ENCODE assay signal across 21 cellular contexts in the genomic region with DNA sequence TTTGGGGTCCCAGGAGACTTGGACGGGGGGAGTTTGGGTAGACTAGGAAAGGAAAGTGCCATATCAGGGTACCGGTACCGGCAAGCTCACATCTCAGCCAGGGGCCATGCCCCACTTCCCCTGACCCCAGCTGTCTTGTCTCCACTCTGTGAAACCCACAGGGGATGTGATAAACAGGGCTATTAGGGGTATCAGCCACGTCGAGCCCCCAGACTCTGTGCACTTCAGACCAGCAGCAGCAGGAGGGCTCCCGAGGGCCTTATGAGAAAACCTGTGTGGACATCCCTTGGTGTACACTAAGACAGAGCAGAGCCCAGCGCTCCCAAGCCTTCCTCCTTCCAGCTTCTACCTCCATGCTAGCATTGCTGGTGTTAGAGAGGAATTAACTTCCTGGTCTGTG. TPM values are rescaled to one million over a fixed set of nuclear protein-coding genes. Genes with fewer than 3 reads are reported as not detected.
A peak's percentile ranks its signal among the peaks of the same experiment; 100 is the strongest.
DNase-seq lines count a peak whose midpoint lies in the region; ATAC-seq and TF ChIP-seq lines count a peak whose summit lies in the region.
"Had no signal": no experiment of that assay in that cellular context is flagged by ENCODE, and none has a peak within 500 bp of the region (broad histone marks: within the 10 kb centered on the region; RNA-seq: fewer than 3 reads in every experiment).

No MANE protein-coding gene starts in this region.

- TF ChIP-seq POLR2A in sigmoid colon (IDR thresholded peaks at IDR 0.05): no peak

- TF ChIP-seq CTCF in chondrocyte (IDR thresholded peaks at IDR 0.05): no peak
- no peak for TF ChIP-seq CTCF in sigmoid colon (IDR thresholded peaks at IDR 0.05)

- intact Hi-C loops in sigmoid colon (cut with DNase I): no loop called here

- no peak overlapping the region for H3K18ac ChIP-seq in mesenchymal stem cell (ENCODE audit: low read depth in 1 of 2, low read length in 2 of 2)

- H4K20me1 ChIP-seq in BLaER1 treated with 17β-estradiol and CSF1 and Interleukin-3, amounts not matched to agents 10 nM and 100 nM: no peaks in the 10 kb centered on the region

- no peaks in the 10 kb centered on the region for H3K9me3 ChIP-seq in BLaER1 treated with 17β-estradiol and CSF1 and Interleukin-3, amounts not matched to agents 10 nM and 100 nM (replicated peaks in 1 of 11)
- H3K9me3 ChIP-seq in sigmoid colon: no peaks in the 10 kb centered on the region
- H3K9me3 ChIP-seq in mesenchymal stem cell (ENCODE audit: control insufficient read depth, low read length): no peaks in the 10 kb centered on the region

- H3K79me1 ChIP-seq in mesenchymal stem cell (replicated peaks; ENCODE audit: low read length, poor library complexity, severe bottlenecking): no peaks in the 10 kb centered on the region

- H2AK5ac ChIP-seq in mesenchymal stem cell (ENCODE audit: low read length, severe bottlenecking): no peak overlapping the region

- H2BK5ac ChIP-seq in mesenchymal stem cell (ENCODE audit: low read depth, low read length, poor library complexity, severe bottlenecking): no peak overlapping the region

- DNase-seq in chondrocyte (ENCODE audit: low spot score) (peak; percentile 62), sigmoid colon (peak; percentile 35), mesenchymal stem cell (no peak)
- DNase-seq: AML-193; CD4-positive, CD25-positive, alpha-beta regulatory T cell; CD8-positive, alpha-beta memory T cell; COR-L47; DMS 273 treated with DMSO at 0.1 percent for 48 hours; DMS53; DND-41; EL; HCEC 1CT had no signal

- ATAC-seq in GM18498 (IDR thresholded peaks at IDR 0.05; ENCODE audit: unreplicated experiment): no peak
- ATAC-seq in GM19023 (IDR thresholded peaks at IDR 0.05; ENCODE audit: unreplicated experiment): no peak
- ATAC-seq: GM12878, GM23338 had no signal

- H3K23ac ChIP-seq in mesenchymal stem cell (ENCODE audit: low read length in 2 of 2): no peak overlapping the region

- H3K36me3 ChIP-seq in BLaER1 treated with 17β-estradiol and CSF1 and Interleukin-3, amounts not matched to agents 10 nM and 100 nM: no peaks in the 10 kb centered on the region
- H3K36me3 ChIP-seq in sigmoid colon (no peaks in the 10 kb centered on the region), mesenchymal stem cell (ENCODE audit: control insufficient read depth in 1 of 2, insufficient read depth in 2 of 2, low read depth in 1 of 2, low read length in 2 of 2) (no peaks in the 10 kb centered on the region)

- H3K27me3 Mint-ChIP-seq in chondrocyte (ENCODE audit: low read depth): peaks cover 6% of the 10 kb centered on the region

- peak overlapping the region in 9 of 11 experiments; percentile 12 to 71 (median 60); a peak in 16 of 22 replicates for H3K4me2 ChIP-seq in BLaER1 treated with 17β-estradiol and CSF1 and Interleukin-3, amounts not matched to agents 10 nM and 100 nM
- H3K4me2 ChIP-seq in mesenchymal stem cell (ENCODE audit: low read length, poor library complexity, severe bottlenecking): no peak overlapping the region
- H3K4me2 ChIP-seq: GM23338 had no signal

- H3K4me3 Mint-ChIP-seq in chondrocyte (ENCODE audit: unreplicated experiment): no peak overlapping the region
- H3K4me3 Mint-ChIP-seq: CD4-positive, CD25-positive, alpha-beta regulatory T cell; CD8-positive, alpha-beta memory T cell; GM23338 had no signal

- no peak overlapping the region for H3K27ac Mint-ChIP-seq in chondrocyte (ENCODE audit: unreplicated experiment)
- H3K27ac Mint-ChIP-seq: CD4-positive, CD25-positive, alpha-beta regulatory T cell; CD8-positive, alpha-beta memory T cell; GM23338 had no signal

- no peak overlapping the region for H3K4me3 ChIP-seq in BLaER1 treated with 17β-estradiol and CSF1 and Interleukin-3, amounts not matched to agents 10 nM and 100 nM
- no peak overlapping the region for H3K4me3 ChIP-seq in sigmoid colon
- H3K4me3 ChIP-seq in mesenchymal stem cell (ENCODE audit: insufficient read depth in 1 of 2, low read depth in 1 of 2, low read length in 2 of 2): no peak overlapping the region
- H3K4me3 ChIP-seq: GM12878, GM23338 had no signal

- H3K4me1 Mint-ChIP-seq in chondrocyte (ENCODE audit: low read depth): peaks cover 15% of the 10 kb centered on the region
- H3K4me1 Mint-ChIP-seq: CD4-positive, CD25-positive, alpha-beta regulatory T cell; CD8-positive, alpha-beta memory T cell; GM23338 had no signal

- no peak overlapping the region for H3K4ac ChIP-seq in mesenchymal stem cell (ENCODE audit: low read depth in 1 of 2, low read length in 2 of 2)

- H2BK15ac ChIP-seq in mesenchymal stem cell (ENCODE audit: low read depth, poor library complexity, severe bottlenecking): no peak overlapping the region

- peak overlapping the region in 2 of 11 experiments; percentile 20 to 41; a peak in 2 of 22 replicates for H3K27ac ChIP-seq in BLaER1 treated with 17β-estradiol and CSF1 and Interleukin-3, amounts not matched to agents 10 nM and 100 nM
- H3K27ac ChIP-seq in sigmoid colon (no peak overlapping the region), mesenchymal stem cell (ENCODE audit: low read length, poor library complexity, severe bottlenecking) (no peak overlapping the region)
- H3K27ac ChIP-seq: HL-60 had no signal

- H4K8ac ChIP-seq in mesenchymal stem cell (ENCODE audit: low read length): no peak overlapping the region

- no peak overlapping the region for H4K91ac ChIP-seq in mesenchymal stem cell (ENCODE audit: low read length)

- no peaks in the 10 kb centered on the region for H3K9me3 Mint-ChIP-seq in chondrocyte (ENCODE audit: low read depth)
- H3K9me3 Mint-ChIP-seq: CD4-positive, CD25-positive, alpha-beta regulatory T cell; CD8-positive, alpha-beta memory T cell; GM23338 had no signal

- H3K14ac ChIP-seq in mesenchymal stem cell (ENCODE audit: low read length in 2 of 2): no peak overlapping the region

- H3K36me3 Mint-ChIP-seq in chondrocyte (ENCODE audit: low read depth): peaks cover 4% of the 10 kb centered on the region
- H3K36me3 Mint-ChIP-seq: CD4-positive, CD25-positive, alpha-beta regulatory T cell; CD8-positive, alpha-beta memory T cell had no signal

- H3K27me3 ChIP-seq in BLaER1 treated with 17β-estradiol and CSF1 and Interleukin-3, amounts not matched to agents 10 nM and 100 nM: no peaks in the 10 kb centered on the region
- H3K27me3 ChIP-seq in sigmoid colon (no peaks in the 10 kb centered on the region), mesenchymal stem cell (ENCODE audit: control insufficient read depth in 1 of 2, insufficient read depth in 1 of 2, low read length in 2 of 2) (peaks cover 49 to 71% of the 10 kb centered on the region in 2 experiments)

- H2BK12ac ChIP-seq in mesenchymal stem cell (ENCODE audit: low read length in 2 of 2): no peak overlapping the region

- no peak overlapping the region for H2AFZ ChIP-seq in mesenchymal stem cell (ENCODE audit: low read depth, low read length)
- H2AFZ ChIP-seq: GM23338 had no signal

- TF ChIP-seq EP300 in sigmoid colon (IDR thresholded peaks at IDR 0.05): no peak

- H3K9ac ChIP-seq in BLaER1 treated with 17β-estradiol and CSF1 and Interleukin-3, amounts not matched to agents 10 nM and 100 nM: no peak overlapping the region
- H3K9ac ChIP-seq in mesenchymal stem cell (ENCODE audit: low read length): no peak overlapping the region

- WGBS in sigmoid colon, 2 donors: 84 to 88% methylated on average over 7 of the region's 7 CpGs
- WGBS in mesenchymal stem cell: 62% methylated on average over 5 of the region's 7 CpGs

- H2BK120ac ChIP-seq in mesenchymal stem cell (ENCODE audit: low read depth, low read length): no peak overlapping the region

- peaks cover 0 to 22% (median 12%) of the 10 kb centered on the region in 10 experiments; a peak in 14 of 20 replicates for H3K4me1 ChIP-seq in BLaER1 treated with 17β-estradiol and CSF1 and Interleukin-3, amounts not matched to agents 10 nM and 100 nM
- H3K4me1 ChIP-seq in sigmoid colon: peaks cover 0 to 4% (median 0%) of the 10 kb centered on the region in 4 donors
- H3K4me1 ChIP-seq in mesenchymal stem cell (ENCODE audit: control insufficient read depth, insufficient read depth, low read depth, low read length): no peaks in the 10 kb centered on the region

RNA-seq across cellular contexts. Expression of a gene that starts 46.3 kb away (rescaled TPM):
- total RNA-seq in chondrocyte (20.3 to 21.6 TPM (median 21.2 TPM) in 3 replicates), sigmoid colon (under 1 TPM in 1 of 4 donors, not detected in 3; 0.81 TPM)
- 10 to 100 TPM in 1 of 3 donors, 1 to 10 TPM in 2; 3.1 to 34.9 (median 4.8) TPM for polyA plus RNA-seq in sigmoid colon
- polyA plus RNA-seq in mesenchymal stem cell (2013, experiment 1 of 2): 0.07 TPM
- polyA plus RNA-seq in mesenchymal stem cell (2013, experiment 2 of 2): not detected
- total RNA-seq: CD4-positive, CD25-positive, alpha-beta regulatory T cell; CD8-positive, alpha-beta memory T cell; GM12878; HT1080 had no signal
- polyA plus RNA-seq: BJ; CD4-positive, CD25-positive, alpha-beta regulatory T cell; CD8-positive, alpha-beta memory T cell had no signal

RNA-seq across cellular contexts. Expression of a gene that starts 47.9 kb away (rescaled TPM):
- total RNA-seq in chondrocyte (0.07 to 4.1 TPM (median 4.0 TPM) in 3 replicates), sigmoid colon (under 1 TPM in 2 of 4 donors, not detected in 2; under 0.01 to 0.16 TPM)
- under 1 TPM; under 0.01 to 0.60 (median 0.48) TPM for polyA plus RNA-seq in sigmoid colon
- not detected for polyA plus RNA-seq in mesenchymal stem cell (2013, experiment 1 of 2)
- not detected for polyA plus RNA-seq in mesenchymal stem cell (2013, experiment 2 of 2)
- total RNA-seq: CD4-positive, CD25-positive, alpha-beta regulatory T cell; CD8-positive, alpha-beta memory T cell; G401; GM12878; HT1080 had no signal
- polyA plus RNA-seq: CD4-positive, CD25-positive, alpha-beta regulatory T cell; CD8-positive, alpha-beta memory T cell had no signal

Comparison
In these comparisons a context has a peak if more than half of its experiments do, and no peak if none do; other contexts are left out.
1. RNA of a gene that starts 46.3 kb away (total RNA-seq): 20.3 to 21.6 TPM in chondrocyte; 0.81 TPM in sigmoid colon; every median in the first group is over 10 times any median in the second.